In genomic region chr11:92536895-92537294, GRCh38 we compare ENCODE assay signal across 18 cellular contexts.
DNase-seq lines count a peak whose midpoint lies in the region; ATAC-seq and TF ChIP-seq lines count a peak whose summit lies in the region.
"Had no signal": no experiment of that assay in that cellular context is flagged by ENCODE, and none has a peak within 500 bp of the region (broad histone marks: within the 10 kb centered on the region; RNA-seq: fewer than 3 reads in every experiment).

No MANE protein-coding gene starts in this region.

- H3K36me3 ChIP-seq in GM23338 (ENCODE audit: insufficient read depth), result no peaks in the 10 kb centered on the region

- no peak overlapping the region for H3K27ac ChIP-seq in GM23338 (ENCODE audit: low read depth)
- H3K27ac ChIP-seq: A549, GM23248 had no signal

- H3K9me3 Mint-ChIP-seq in GM23338, result no peaks in the 10 kb centered on the region
- H3K9me3 Mint-ChIP-seq: H9 had no signal

- H3K4me1 ChIP-seq in GM23338 (ENCODE audit: insufficient read depth), result peaks cover 60% of the 10 kb centered on the region
- H3K4me1 ChIP-seq: A549 had no signal

- H3K79me2 ChIP-seq in GM23338 (replicated peaks; ENCODE audit: insufficient read depth), result peaks cover 4% of the 10 kb centered on the region; the same call in 1 of the 2 replicates

- peak overlapping the region; percentile 46 for H3K27ac Mint-ChIP-seq in GM23338
- H3K27ac Mint-ChIP-seq: CD4-positive, alpha-beta memory T cell had no signal

- peaks cover 59% of the 10 kb centered on the region for H3K4me1 Mint-ChIP-seq in GM23338
- H3K4me1 Mint-ChIP-seq: CD4-positive, alpha-beta memory T cell had no signal

- H4K20me1 ChIP-seq in GM23338 (replicated peaks; ENCODE audit: insufficient read depth), result no peaks in the 10 kb centered on the region

- H3K4me3 ChIP-seq in GM23338, result no peak overlapping the region
- H3K4me3 ChIP-seq: A549, GM23248 had no signal

- no peaks in the 10 kb centered on the region for H3F3A ChIP-seq in GM23338 (replicated peaks; ENCODE audit: low read depth)

- H3K27me3 Mint-ChIP-seq in GM23338 (ENCODE audit: insufficient read depth, low read depth, poor library complexity), result peaks cover 3% of the 10 kb centered on the region
- H3K27me3 Mint-ChIP-seq: CD4-positive, alpha-beta memory T cell had no signal

- no peak overlapping the region for H3K4me3 Mint-ChIP-seq in GM23338
- H3K4me3 Mint-ChIP-seq: CD4-positive, alpha-beta memory T cell; H9 had no signal

- H3K9me2 ChIP-seq in GM23338 (ENCODE audit: insufficient read depth), result no peaks in the 10 kb centered on the region

- no peak for DNase-seq in GM23338 (ENCODE audit: low spot score)
- DNase-seq in NCI-H1417 (lab: John Stamatoyannopoulos, UW), result peak in 2 of 3 experiments; percentile 45 to 88
- peak; percentile 84 for DNase-seq in NCI-H526 treated with DMSO at 0.1 percent for 48 hours (lab: John Stamatoyannopoulos, UW)
- no peak for DNase-seq in HT-29 (ENCODE audit: low spot score)
- no peak for DNase-seq in Right ventricle myocardium inferior (ENCODE audit: missing footprints)
- DNase-seq: 8988T; C1 segment of cervical spinal cord; Calu3; CD4-positive, alpha-beta memory T cell; COR-L47; DMS53; DMS79 treated with DMSO at 0.1 percent for 48 hours; GF-D8; GM23248; H9 had no signal

- peaks cover 9% of the 10 kb centered on the region for H3K36me3 Mint-ChIP-seq in GM23338 (ENCODE audit: low read depth)
- H3K36me3 Mint-ChIP-seq: CD4-positive, alpha-beta memory T cell had no signal

- TF ChIP-seq CTCF in GM23338 (conservative IDR thresholded peaks at IDR 0.05; ENCODE audit: low read depth in 2 of 2), result no peak

- intact Hi-C loops in Right ventricle myocardium inferior (cut with DNase I), result no loop called here

- no peaks in the 10 kb centered on the region for H3K27me3 ChIP-seq in GM23338 (ENCODE audit: insufficient read depth)

- H2AFZ ChIP-seq in GM23338, result no peak overlapping the region
- H2AFZ ChIP-seq: GM23248 had no signal

- H3K4me2 ChIP-seq in GM23338, result peak overlapping the region; percentile 17; the same call in 1 of the 2 replicates
- H3K4me2 ChIP-seq: A549 had no signal

- ATAC-seq in GM23338 (no peak), HG03139 (IDR thresholded peaks at IDR 0.05; ENCODE audit: unreplicated experiment) (no peak), Right ventricle myocardium inferior (no peak)
- ATAC-seq: A549, HCT116 had no signal

TF ChIP-seq in GM23338, 12 proteins besides CTCF, POLR2A, EP300 and RAD21:
- no peak for TF ChIP-seq ETS1 (IDR thresholded peaks at IDR 0.05)
- no peak for TF ChIP-seq EZH2phosphoT487 (IDR thresholded peaks at IDR 0.05; ENCODE audit: unreplicated experiment)
- TF ChIP-seq ZNF331 (CRISPR knock-in tag; IDR thresholded peaks at IDR 0.05; ENCODE audit: low read depth), result no peak
- TF ChIP-seq ZNF462 (CRISPR knock-in tag; IDR thresholded peaks at IDR 0.05), result no peak
- no peak for TF ChIP-seq ZNF114 (CRISPR knock-in tag; IDR thresholded peaks at IDR 0.05)
- no peak for TF ChIP-seq JUNB (IDR thresholded peaks at IDR 0.05; ENCODE audit: unreplicated experiment)
- no peak for TF ChIP-seq POLR2AphosphoS5 (IDR thresholded peaks at IDR 0.05; ENCODE audit: low read depth)
- TF ChIP-seq REST (IDR thresholded peaks at IDR 0.05; ENCODE audit: unreplicated experiment), result no peak
- TF ChIP-seq STAT1 (IDR thresholded peaks at IDR 0.05; ENCODE audit: unreplicated experiment), result no peak
- TF ChIP-seq NANOG (IDR thresholded peaks at IDR 0.05; ENCODE audit: borderline replicate concordance), result no peak
- TF ChIP-seq EZH2 (IDR thresholded peaks at IDR 0.05; ENCODE audit: low read depth, unreplicated experiment), result no peak
- TF ChIP-seq CREB1 (CRISPR knock-in tag; IDR thresholded peaks at IDR 0.05; ENCODE audit: low read depth), result no peak

Comparison
In these comparisons a context has a peak if more than half of its experiments do, and no peak if none do; other contexts are left out.
1. DNase-seq: peak in NCI-H1417 (2 of 3) and NCI-H526 treated with DMSO at 0.1 percent for 48 hours (single experiment); none in GM23338 (single experiment), HT-29 (single experiment) and Right ventricle myocardium inferior (single experiment).